ENCODE assay signal across 20 cellular contexts in genomic region chr2:85692039-85692645, GRCh38. TPM values are rescaled to one million over a fixed set of nuclear protein-coding genes. Genes with fewer than 3 reads are reported as not detected.
DNase-seq lines count a peak whose midpoint lies in the region; ATAC-seq and TF ChIP-seq lines count a peak whose summit lies in the region.
"Had no signal": no experiment of that assay in that cellular context is flagged by ENCODE, and none has a peak within 500 bp of the region (broad histone marks: within the 10 kb centered on the region; RNA-seq: fewer than 3 reads in every experiment).

No MANE protein-coding gene starts in this region.

- H2BK5ac ChIP-seq in neuronal stem cell (ENCODE audit: low read length), result peak overlapping the region; percentile 2

- H2BK15ac ChIP-seq in neuronal stem cell (ENCODE audit: low read length), result no peak overlapping the region

- H3K4me2 ChIP-seq in neuronal stem cell (ENCODE audit: insufficient read depth, low read length, poor library complexity, severe bottlenecking) (no peak overlapping the region), hepatocyte (no peak overlapping the region)
- H3K4me2 ChIP-seq: BLaER1 treated with 17β-estradiol and CSF1 and Interleukin-3, amounts not matched to agents 10 nM and 100 nM; PC-9 had no signal

- DNase-seq in right atrium auricular region (ENCODE audit: low spot score) (peak; percentile 50), Right ventricle myocardium superior (no peak), neuronal stem cell (ENCODE audit: low spot score) (no peak), hippocampal formation (lab: John Stamatoyannopoulos, UW) (no peak), hepatocyte (ENCODE audit: low spot score) (no peak)
- no peak for DNase-seq in activated naive CD8-positive, alpha-beta T cell treated with anti-CD3 and anti-CD28 coated beads, Interleukin-2, amount 50 U/mL, for 24 hours
- DNase-seq in CD4-positive, alpha-beta memory T cell, result no peak
- DNase-seq: DMS79, Karpas-422, MM.1S, NCI-H1092, NCI-H1436 treated with DMSO at 0.1 percent for 48 hours, NCI-H2029, NCI-H345, NCI-H524 treated with DMSO at 0.1 percent for 48 hours, PC-9 had no signal

- H2AFZ ChIP-seq in neuronal stem cell (ENCODE audit: low read length), result no peak overlapping the region
- no peak overlapping the region for H2AFZ ChIP-seq in hepatocyte
- H2AFZ ChIP-seq: PC-9 had no signal

- no peak overlapping the region for H3K4ac ChIP-seq in neuronal stem cell (ENCODE audit: low read length)

- H3K9ac ChIP-seq in neuronal stem cell (ENCODE audit: low read depth, low read length, poor library complexity), result no peak overlapping the region
- H3K9ac ChIP-seq: BLaER1 treated with 17β-estradiol and CSF1 and Interleukin-3, amounts not matched to agents 10 nM and 100 nM had no signal

- H3K36me3 ChIP-seq in right atrium auricular region (no peaks in the 10 kb centered on the region), neuronal stem cell (replicated peaks in 1 of 2; ENCODE audit: control insufficient read depth in 2 of 2, insufficient read depth in 2 of 2, low read length in 2 of 2) (no peaks in the 10 kb centered on the region), hepatocyte (replicated peaks; ENCODE audit: insufficient read depth, low read depth) (no peaks in the 10 kb centered on the region)
- no peaks in the 10 kb centered on the region for H3K36me3 ChIP-seq in CD4-positive, alpha-beta memory T cell (ENCODE audit: insufficient read depth, low read length)
- H3K36me3 ChIP-seq: BLaER1 treated with 17β-estradiol and CSF1 and Interleukin-3, amounts not matched to agents 10 nM and 100 nM; HAP-1 had no signal

- no peak overlapping the region for H3K14ac ChIP-seq in neuronal stem cell (ENCODE audit: low read length)

- no peaks in the 10 kb centered on the region for H3K79me1 ChIP-seq in neuronal stem cell (ENCODE audit: low read depth, low read length)

- no peaks in the 10 kb centered on the region for H3K9me3 Mint-ChIP-seq in activated naive CD8-positive, alpha-beta T cell treated with anti-CD3 and anti-CD28 coated beads, Interleukin-2, amount 50 U/mL, for 24 hours
- H3K9me3 Mint-ChIP-seq in CD4-positive, alpha-beta memory T cell, result peaks cover 0 to 2% (median 0%) of the 10 kb centered on the region in 8 donors
- H3K9me3 Mint-ChIP-seq: IgD-negative memory B cell had no signal

- H4K91ac ChIP-seq in neuronal stem cell (ENCODE audit: low read depth, low read length, poor library complexity), result no peak overlapping the region

- H3K4me1 Mint-ChIP-seq in activated naive CD8-positive, alpha-beta T cell treated with anti-CD3 and anti-CD28 coated beads, Interleukin-2, amount 50 U/mL, for 24 hours, result peaks cover 16% of the 10 kb centered on the region
- H3K4me1 Mint-ChIP-seq in CD4-positive, alpha-beta memory T cell, result no peaks in the 10 kb centered on the region

- no peak overlapping the region for H2BK120ac ChIP-seq in neuronal stem cell (ENCODE audit: low read depth, low read length)

- H4K20me1 ChIP-seq in hepatocyte (ENCODE audit: insufficient read depth, poor library complexity, severe bottlenecking), result no peaks in the 10 kb centered on the region
- H4K20me1 ChIP-seq: BLaER1 treated with 17β-estradiol and CSF1 and Interleukin-3, amounts not matched to agents 10 nM and 100 nM had no signal

- no peaks in the 10 kb centered on the region for H3K79me2 ChIP-seq in hepatocyte

- H4K8ac ChIP-seq in neuronal stem cell (ENCODE audit: low read depth, low read length), result no peak overlapping the region

- no peak for ATAC-seq in Right ventricle myocardium superior (ENCODE audit: poor library complexity)
- peak; percentile 47 for ATAC-seq in activated naive CD8-positive, alpha-beta T cell treated with anti-CD3 and anti-CD28 coated beads, Interleukin-2, amount 50 U/mL, for 24 hours

- no peak overlapping the region for H3K4me3 Mint-ChIP-seq in activated naive CD8-positive, alpha-beta T cell treated with anti-CD3 and anti-CD28 coated beads, Interleukin-2, amount 50 U/mL, for 24 hours
- H3K4me3 Mint-ChIP-seq in CD4-positive, alpha-beta memory T cell, result no peak overlapping the region

- no peaks in the 10 kb centered on the region for H3K27me3 ChIP-seq in right atrium auricular region
- peaks cover 0 to 27% (median 0%) of the 10 kb centered on the region in 3 experiments for H3K27me3 ChIP-seq in neuronal stem cell (ENCODE audit: control insufficient read depth in 3 of 3, insufficient read depth in 3 of 3, low read depth in 1 of 3, low read length in 3 of 3)
- H3K27me3 ChIP-seq in CD4-positive, alpha-beta memory T cell (ENCODE audit: insufficient read depth, low read length), result no peaks in the 10 kb centered on the region
- no peaks in the 10 kb centered on the region for H3K27me3 ChIP-seq in hepatocyte
- H3K27me3 ChIP-seq: BLaER1 treated with 17β-estradiol and CSF1 and Interleukin-3, amounts not matched to agents 10 nM and 100 nM had no signal

- TF ChIP-seq CTCF in right atrium auricular region (IDR thresholded peaks at IDR 0.05) (no peak), hepatocyte (IDR thresholded peaks at IDR 0.05; ENCODE audit: poor library complexity) (no peak)

- H3K27me3 Mint-ChIP-seq in activated naive CD8-positive, alpha-beta T cell treated with anti-CD3 and anti-CD28 coated beads, Interleukin-2, amount 50 U/mL, for 24 hours, result no peaks in the 10 kb centered on the region
- H3K27me3 Mint-ChIP-seq in CD4-positive, alpha-beta memory T cell, result no peaks in the 10 kb centered on the region

- H3K9me3 ChIP-seq in right atrium auricular region (no peaks in the 10 kb centered on the region), neuronal stem cell (replicated peaks in 1 of 2; ENCODE audit: control insufficient read depth in 2 of 2, insufficient read depth in 1 of 2, low read depth in 1 of 2, low read length in 2 of 2) (no peaks in the 10 kb centered on the region), hepatocyte (ENCODE audit: low read depth) (no peaks in the 10 kb centered on the region)
- H3K9me3 ChIP-seq in CD4-positive, alpha-beta memory T cell (ENCODE audit: control insufficient read depth in 1 of 2, low read length in 2 of 2), result no peaks in the 10 kb centered on the region
- H3K9me3 ChIP-seq: BLaER1 treated with 17β-estradiol and CSF1 and Interleukin-3, amounts not matched to agents 10 nM and 100 nM; HAP-1 had no signal

- H3K18ac ChIP-seq in neuronal stem cell (ENCODE audit: low read length), result no peak overlapping the region

- no peak overlapping the region for H3K23ac ChIP-seq in neuronal stem cell (ENCODE audit: low read depth, low read length, poor library complexity)

- CTCF ChIA-PET in CD4-positive, alpha-beta memory T cell (lab: Charles Lee; ENCODE audit: partially characterized antibody), result no interaction called here

- peak overlapping the region; percentile 61 for H2AK5ac ChIP-seq in neuronal stem cell (ENCODE audit: low read depth, low read length)

- POLR2A ChIA-PET in CD4-positive, alpha-beta memory T cell (lab: Charles Lee; ENCODE audit: partially characterized antibody), result no interaction called here

- H3K27ac ChIP-seq in right atrium auricular region (no peak overlapping the region), neuronal stem cell (replicated peaks; ENCODE audit: low read length) (no peak overlapping the region), hepatocyte (no peak overlapping the region)
- no peak overlapping the region for H3K27ac ChIP-seq in CD4-positive, alpha-beta memory T cell (ENCODE audit: low read depth, low read length)
- H3K27ac ChIP-seq: BLaER1 treated with 17β-estradiol and CSF1 and Interleukin-3, amounts not matched to agents 10 nM and 100 nM; PC-9; RWPE1 had no signal

- no peaks in the 10 kb centered on the region for H3K4me1 ChIP-seq in right atrium auricular region
- peaks cover 0 to 2% of the 10 kb centered on the region in 2 donors for H3K4me1 ChIP-seq in neuronal stem cell (ENCODE audit: control insufficient read depth in 2 of 2, insufficient read depth in 1 of 2, low read depth in 1 of 2, low read length in 2 of 2)
- no peaks in the 10 kb centered on the region for H3K4me1 ChIP-seq in CD4-positive, alpha-beta memory T cell (ENCODE audit: insufficient read depth, low read length)
- no peaks in the 10 kb centered on the region for H3K4me1 ChIP-seq in hepatocyte (ENCODE audit: insufficient read depth)
- H3K4me1 ChIP-seq: HAP-1 had no signal

- no CpG with 5 or more reads among the region's 5 CpGs for WGBS in neuronal stem cell (ENCODE audit: extremely low coverage in 2 of 2, insufficient read length in 2 of 2, insufficient replicate concordance in 1 of 2), 2 donors
- WGBS in hepatocyte (ENCODE audit: low lambda C conversion rate, missing lambda C conversion rate), result 87% methylated on average over 5 of the region's 5 CpGs

- H3K36me3 Mint-ChIP-seq in activated naive CD8-positive, alpha-beta T cell treated with anti-CD3 and anti-CD28 coated beads, Interleukin-2, amount 50 U/mL, for 24 hours (ENCODE audit: low read depth), result no peaks in the 10 kb centered on the region
- H3K36me3 Mint-ChIP-seq in CD4-positive, alpha-beta memory T cell, result peaks cover 0 to 1% of the 10 kb centered on the region in 2 donors
- H3K36me3 Mint-ChIP-seq: IgD-negative memory B cell had no signal

- H2BK12ac ChIP-seq in neuronal stem cell (ENCODE audit: low read length), result no peak overlapping the region

- H3K4me3 ChIP-seq in right atrium auricular region (no peak overlapping the region), neuronal stem cell (ENCODE audit: low read length in 2 of 2) (no peak overlapping the region), hepatocyte (no peak overlapping the region)
- H3K4me3 ChIP-seq in CD4-positive, alpha-beta memory T cell (ENCODE audit: low read length in 2 of 2), result no peak overlapping the region
- H3K4me3 ChIP-seq: BLaER1 treated with 17β-estradiol and CSF1 and Interleukin-3, amounts not matched to agents 10 nM and 100 nM; HAP-1; PC-9 had no signal

- intact Hi-C loops in Right ventricle myocardium superior (cut with DNase I), result no loop called here
- intact Hi-C loops in CD4-positive, alpha-beta memory T cell (cut with micrococcal nuclease), result no loop called here

- no peaks in the 10 kb centered on the region for H3K9me2 ChIP-seq in hepatocyte (replicated peaks; ENCODE audit: insufficient read depth)

- H3K27ac Mint-ChIP-seq in activated naive CD8-positive, alpha-beta T cell treated with anti-CD3 and anti-CD28 coated beads, Interleukin-2, amount 50 U/mL, for 24 hours, result peak overlapping the region; percentile 49
- H3K27ac Mint-ChIP-seq in CD4-positive, alpha-beta memory T cell, result peak overlapping the region in 1 of 7 donors; percentile 42
- H3K27ac Mint-ChIP-seq: IgD-negative memory B cell had no signal

RNA-seq across cellular contexts. Expression of gene GNLY, which starts 2.0 kb away (rescaled TPM):
- 1 to 10 TPM in 1 of 2 donors, not detected in 1; 1.4 TPM for total RNA-seq in right atrium auricular region
- total RNA-seq in Right ventricle myocardium superior, result 1.7 TPM
- polyA plus RNA-seq in neuronal stem cell (2013, experiment 1 of 2), result 0.24 TPM
- 0.06 TPM for polyA plus RNA-seq in neuronal stem cell (2013, experiment 2 of 2)
- 10 to 100 TPM; 17.2 to 20.0 TPM for total RNA-seq in CD4-positive, alpha-beta memory T cell
- polyA plus RNA-seq in CD4-positive, alpha-beta memory T cell, result 10 to 100 TPM; 22.3 to 32.2 TPM
- not detected in 2 replicates for total RNA-seq in hepatocyte
- 1.0 TPM in 1 of 2 replicates, not detected in the other for polyA plus RNA-seq in hepatocyte
- total RNA-seq: PC-9 had no signal

RNA-seq across cellular contexts. Expression of gene SFTPB, which starts 24.1 kb away (rescaled TPM):
- under 1 TPM in 1 of 2 donors, not detected in 1; 0.15 TPM for total RNA-seq in right atrium auricular region
- 0.46 TPM for total RNA-seq in Right ventricle myocardium superior
- polyA plus RNA-seq in neuronal stem cell (2013, experiment 1 of 2), result not detected
- not detected for polyA plus RNA-seq in neuronal stem cell (2013, experiment 2 of 2)
- not detected for total RNA-seq in CD4-positive, alpha-beta memory T cell
- polyA plus RNA-seq in CD4-positive, alpha-beta memory T cell, result not detected
- total RNA-seq in hepatocyte, result 13.0 and 27.6 TPM in 2 replicates
- 1.1 and 3.3 TPM in 2 replicates for polyA plus RNA-seq in hepatocyte
- total RNA-seq: PC-9 had no signal
- polyA plus RNA-seq: IgD-negative memory B cell had no signal
